15 cellular contexts compared by ENCODE assay signal in genomic region chr20:32663704-32664351, GRCh38. TPM values are rescaled to one million over a fixed set of nuclear protein-coding genes. Genes with fewer than 3 reads are reported as not detected.
A peak's percentile ranks its signal among the peaks of the same experiment; 100 is the strongest.
DNase-seq lines count a peak whose midpoint lies in the region; ATAC-seq, FAIRE-seq and TF ChIP-seq lines count a peak whose summit lies in the region.
"Had no signal": no experiment of that assay in that cellular context is flagged by ENCODE, and none has a peak within 500 bp of the region (broad histone marks: within the 10 kb centered on the region; RNA-seq: fewer than 3 reads in every experiment).

No MANE protein-coding gene starts in this region.

- H3K9ac ChIP-seq in BLaER1 (0 out of 2 replicates have a peak overlapping the region, but pooled peaks have one; percentile 20), H1 (replicated peaks in 1 of 4; ENCODE audit: extremely low read depth in 1 of 4, low read depth in 3 of 4, low read length in 3 of 4) (no peak overlapping the region), neuronal stem cell (ENCODE audit: low read depth, low read length, poor library complexity) (no peak overlapping the region)

- H3K18ac ChIP-seq in H1 (ENCODE audit: extremely low read depth, low read length): no peak overlapping the region
- H3K18ac ChIP-seq in neuronal stem cell (ENCODE audit: low read length): peak overlapping the region; percentile 68

- no peak for TF ChIP-seq EP300 in H1 (IDR thresholded peaks at IDR 0.05; ENCODE audit: borderline replicate concordance in 1 of 2, low read depth in 2 of 2, low read length in 2 of 2)

- ATAC-seq in GM18520 (IDR thresholded peaks at IDR 0.05; ENCODE audit: unreplicated experiment) (no peak), HG03521 (IDR thresholded peaks at IDR 0.05; ENCODE audit: unreplicated experiment) (no peak)
- ATAC-seq: CD8-positive, alpha-beta T cell had no signal

- H2BK20ac ChIP-seq in H1 (ENCODE audit: low read length): no peak overlapping the region

- H2AK5ac ChIP-seq in H1 (ENCODE audit: low read depth, low read length) (no peak overlapping the region), neuronal stem cell (ENCODE audit: low read depth, low read length) (peak overlapping the region; percentile 56)

- no peak for FAIRE-seq in H1 (lab: Jason Lieb, UNC)

- peak overlapping the region; percentile 39 for H3K27ac ChIP-seq in BLaER1
- H3K27ac ChIP-seq in HEK293 (ENCODE audit: extremely low read depth, low read depth, low read length): peak overlapping the region; percentile 19; the same call in 1 of the 2 replicates
- no peak overlapping the region for H3K27ac ChIP-seq in H1 (ENCODE audit: low read depth, low read length)
- no peak overlapping the region for H3K27ac ChIP-seq in neuronal stem cell (replicated peaks; ENCODE audit: low read length)
- H3K27ac ChIP-seq: SK-N-MC had no signal

- CTCF ChIA-PET in HEK293 (lab: Yijun Ruan, JAX) (interaction anchor here (0.6 to 2.1 kb wide), 4 partner anchors 116 to 494 kb away, joined by 3 to 8 read pairs (median 4); no protein-coding TSS in a partner anchor), H1 (lab: Charles Lee; ENCODE audit: partially characterized antibody) (interaction anchor here (0.9 to 9.4 kb wide), 7 partner anchors 8 to 281 kb away, joined by 3 to 85 read pairs (median 12); partner anchors contain the start of gene C20orf203)

- H3K4me2 ChIP-seq in BLaER1: peak overlapping the region; percentile 45
- H3K4me2 ChIP-seq in H1 (ENCODE audit: insufficient read depth in 1 of 2, low read depth in 2 of 2, low read length in 2 of 2): no peak overlapping the region
- H3K4me2 ChIP-seq in neuronal stem cell (ENCODE audit: insufficient read depth, low read length, poor library complexity, severe bottlenecking): no peak overlapping the region

- H3K36me3 ChIP-seq in BLaER1 (no peaks in the 10 kb centered on the region), HEK293 (ENCODE audit: control insufficient read depth in 2 of 2, insufficient read depth in 1 of 2, low read length in 2 of 2) (no peaks in the 10 kb centered on the region), H1 (ENCODE audit: control insufficient read depth in 2 of 4, insufficient read depth in 4 of 4, low read length in 3 of 4) (no peaks in the 10 kb centered on the region), neuronal stem cell (replicated peaks in 1 of 2; ENCODE audit: control insufficient read depth in 2 of 2, insufficient read depth in 2 of 2, low read length in 2 of 2) (no peaks in the 10 kb centered on the region)

- DNase-seq in H1 (ENCODE audit: low read depth in 1 of 2, low spot score in 2 of 2) (no peak), neuronal stem cell (ENCODE audit: low spot score) (no peak), KG1 (lab: John Stamatoyannopoulos, UW) (no peak), NCI-H128 (lab: John Stamatoyannopoulos, UW; ENCODE audit: unreplicated experiment) (no peak)
- DNase-seq: CD8-positive, alpha-beta T cell; HCEC 1CT; NCI-H1092; NCI-H1694 treated with DMSO at 0.1 percent for 48 hours had no signal

- H3K56ac ChIP-seq in H1 (replicated peaks; ENCODE audit: insufficient read length, low read depth, low read length): no peak overlapping the region

- no peak overlapping the region for H4K5ac ChIP-seq in H1 (ENCODE audit: insufficient read length, low read depth, low read length)

- TF ChIP-seq CTCF in HEK293 (tag by site-specific recombination; IDR thresholded peaks at IDR 0.05): no peak
- no peak for TF ChIP-seq CTCF in H1 (IDR thresholded peaks at IDR 0.05; ENCODE audit: control extremely low read depth in 1 of 3, insufficient read depth in 1 of 3, low read depth in 1 of 3, low read length in 3 of 3)

- H3K79me1 ChIP-seq in H1 (ENCODE audit: low read depth, low read length) (no peaks in the 10 kb centered on the region), neuronal stem cell (ENCODE audit: low read depth, low read length) (no peaks in the 10 kb centered on the region)

- POLR2A ChIA-PET in HEK293 (lab: Yijun Ruan, JAX): no interaction called here
- POLR2A ChIA-PET in H1 (lab: Charles Lee; ENCODE audit: partially characterized antibody): no interaction called here

- H2BK120ac ChIP-seq in H1 (replicated peaks; ENCODE audit: low read depth, low read length) (no peak overlapping the region), neuronal stem cell (ENCODE audit: low read depth, low read length) (no peak overlapping the region)

- H3K9me3 ChIP-seq in BLaER1 (peaks cover 15% of the 10 kb centered on the region), HEK293 (ENCODE audit: control insufficient read depth, insufficient read depth, low read depth, low read length) (no peaks in the 10 kb centered on the region), H1 (ENCODE audit: insufficient read depth in 2 of 2, low read depth in 1 of 2, low read length in 1 of 2) (no peaks in the 10 kb centered on the region), neuronal stem cell (replicated peaks in 1 of 2; ENCODE audit: control insufficient read depth in 2 of 2, insufficient read depth in 1 of 2, low read depth in 1 of 2, low read length in 2 of 2) (peaks cover 0 to 2% of the 10 kb centered on the region in 2 donors)

- H4K91ac ChIP-seq in H1 (replicated peaks; ENCODE audit: insufficient read length, low read length) (no peak overlapping the region), neuronal stem cell (ENCODE audit: low read depth, low read length, poor library complexity) (no peak overlapping the region)

- no peak overlapping the region for H3K23ac ChIP-seq in H1 (ENCODE audit: insufficient read length)
- H3K23ac ChIP-seq in neuronal stem cell (ENCODE audit: low read depth, low read length, poor library complexity): no peak overlapping the region

- no peak for TF ChIP-seq POLR2A in H1 (IDR thresholded peaks at IDR 0.05; ENCODE audit: control extremely low read depth in 1 of 2, low read depth in 2 of 2, low read length in 2 of 2)

- no peaks in the 10 kb centered on the region for H3K23me2 ChIP-seq in H1 (ENCODE audit: low read depth, low read length)

- H4K20me1 ChIP-seq in BLaER1 (no peaks in the 10 kb centered on the region), H1 (replicated peaks in 1 of 2; ENCODE audit: control insufficient read depth in 1 of 2, insufficient read depth in 2 of 2, low read length in 2 of 2) (no peaks in the 10 kb centered on the region)

- no peak for TF ChIP-seq RAD21 in H1 (IDR thresholded peaks at IDR 0.05 in 1 of 2, conservative IDR thresholded peaks at IDR 0.05 in 1 of 2; ENCODE audit: low read depth in 2 of 2, low read length in 2 of 2)

- H2BK15ac ChIP-seq in H1 (ENCODE audit: low read length) (no peak overlapping the region), neuronal stem cell (ENCODE audit: low read length) (no peak overlapping the region)

- no peaks in the 10 kb centered on the region for H3K27me3 ChIP-seq in BLaER1
- H3K27me3 ChIP-seq in H1 (replicated peaks in 1 of 4; ENCODE audit: control insufficient read depth in 3 of 4, extremely low read depth in 1 of 4, insufficient read depth in 3 of 4, low read length in 3 of 4): no peaks in the 10 kb centered on the region; a peak in 1 of 7 replicates
- H3K27me3 ChIP-seq in neuronal stem cell (ENCODE audit: control insufficient read depth in 3 of 3, insufficient read depth in 3 of 3, low read depth in 1 of 3, low read length in 3 of 3): no peaks in the 10 kb centered on the region

- H3K14ac ChIP-seq in H1 (ENCODE audit: insufficient read length) (no peak overlapping the region), neuronal stem cell (ENCODE audit: low read length) (no peak overlapping the region)

- H3K4me1 ChIP-seq in BLaER1 (peaks cover 47% of the 10 kb centered on the region), HEK293 (ENCODE audit: control insufficient read depth, insufficient read depth, low read length) (no peaks in the 10 kb centered on the region), H1 (replicated peaks in 1 of 4; ENCODE audit: control insufficient read depth in 3 of 4, insufficient read depth in 4 of 4, low read length in 3 of 4) (peaks cover 0 to 3% (median 1%) of the 10 kb centered on the region in 4 experiments; a peak in 5 of 7 replicates), neuronal stem cell (ENCODE audit: control insufficient read depth in 2 of 2, insufficient read depth in 1 of 2, low read depth in 1 of 2, low read length in 2 of 2) (peaks cover 2 to 3% of the 10 kb centered on the region in 2 donors)

- no peak overlapping the region for H3K4me3 ChIP-seq in BLaER1
- H3K4me3 ChIP-seq in HEK293 (ENCODE audit: low read depth, low read length): no peak overlapping the region
- no peak overlapping the region for H3K4me3 ChIP-seq in H1 (ENCODE audit: extremely low read depth in 1 of 4, insufficient read depth in 2 of 4, low read depth in 3 of 4, low read length in 4 of 4)
- H3K4me3 ChIP-seq in neuronal stem cell (ENCODE audit: low read length in 2 of 2): no peak overlapping the region
- H3K4me3 ChIP-seq: SK-N-MC had no signal

- H2BK5ac ChIP-seq in H1 (ENCODE audit: low read depth, low read length) (no peak overlapping the region), neuronal stem cell (ENCODE audit: low read length) (no peak overlapping the region)

- WGBS in H1 (ENCODE audit: extremely low coverage in 1 of 2, insufficient coverage in 1 of 2, insufficient read length in 1 of 2, insufficient replicate concordance in 2 of 2, low coverage in 1 of 2, low lambda C conversion rate in 2 of 2, missing lambda C conversion rate in 1 of 2), 2 experiments: 89% methylated on average over 10 of the region's 10 CpGs; no CpG with 5 or more reads in 1 of the 2 experiments
- WGBS in neuronal stem cell (ENCODE audit: extremely low coverage in 2 of 2, insufficient read length in 2 of 2, insufficient replicate concordance in 1 of 2), 2 donors: no CpG with 5 or more reads among the region's 10 CpGs

- no peak overlapping the region for H2BK12ac ChIP-seq in H1 (ENCODE audit: low read depth, low read length)
- no peak overlapping the region for H2BK12ac ChIP-seq in neuronal stem cell (ENCODE audit: low read length)

- H4K8ac ChIP-seq in H1 (ENCODE audit: extremely low read depth, insufficient read depth, low read length): peak overlapping the region; percentile 5; the same call in 1 of the 2 replicates
- H4K8ac ChIP-seq in neuronal stem cell (ENCODE audit: low read depth, low read length): no peak overlapping the region

- H3K79me2 ChIP-seq in H1 (ENCODE audit: control insufficient read depth in 1 of 2, insufficient read depth in 2 of 2, low read length in 2 of 2): no peaks in the 10 kb centered on the region

- H2AFZ ChIP-seq in H1 (ENCODE audit: low read length) (no peak overlapping the region), neuronal stem cell (ENCODE audit: low read length) (peak overlapping the region; percentile 95)

- H3K4ac ChIP-seq in H1 (replicated peaks; ENCODE audit: insufficient read length, low read depth, low read length) (no peak overlapping the region), neuronal stem cell (ENCODE audit: low read length) (no peak overlapping the region)

RNA-seq across cellular contexts. Expression of gene C20orf203, which starts 9.9 kb away (rescaled TPM):
- total RNA-seq in H1 (2021; fragmentation: NEBNext Ultra II Directional; extraction: Animal tissue kit (Norgen Biotek cat#: 25700)): not detected in 2 replicates
- polyA plus RNA-seq in H1 (2011; rRNA removed): 0.03 and 0.08 TPM in 2 replicates
- 0.06 TPM for polyA plus RNA-seq in H1 (2011; cell fraction: cytosol; rRNA removed)
- polyA plus RNA-seq in H1 (2011; cell fraction: nucleus; rRNA removed): 0.26 TPM
- 0.06 to 0.12 TPM in 2 of 4 replicates, not detected in the others for polyA plus RNA-seq in H1 (2012, experiment 1 of 2)
- not detected for polyA plus RNA-seq in H1 (2012, experiment 2 of 2)
- polyA plus RNA-seq in H1 (2013, experiment 1 of 2): 0.08 TPM
- 0.02 TPM for polyA plus RNA-seq in H1 (2013, experiment 2 of 2)
- polyA minus RNA-seq in H1 (2011; rRNA and poly(A)+ RNA removed): 0.06 and 0.22 TPM in 2 replicates
- polyA minus RNA-seq in H1 (2011; cell fraction: cytosol; rRNA and poly(A)+ RNA removed): not detected
- polyA minus RNA-seq in H1 (2011; cell fraction: nucleus; rRNA and poly(A)+ RNA removed): 0.40 TPM
- 0.21 TPM for polyA plus RNA-seq in neuronal stem cell (2013, experiment 1 of 2)
- polyA plus RNA-seq in neuronal stem cell (2013, experiment 2 of 2): 0.18 TPM
- total RNA-seq: HT-29, M059J had no signal

Comparison
In these comparisons a context has a peak if more than half of its experiments do, and no peak if none do; other contexts are left out.
1. H3K27ac ChIP-seq: peak in BLaER1 (single experiment) and HEK293 (single experiment); none in H1 (single experiment) and neuronal stem cell (single experiment).